Comparison of ENCODE assay signal across 11 cellular contexts in genomic region chr1:232968965-232969364, GRCh38. TPM values are rescaled to one million over a fixed set of nuclear protein-coding genes. Genes with fewer than 3 reads are reported as not detected.
DNase-seq lines count a peak whose midpoint lies in the region; ATAC-seq lines count a peak whose summit lies in the region.
"Had no signal": no experiment of that assay in that cellular context is flagged by ENCODE, and none has a peak within 500 bp of the region (broad histone marks: within the 10 kb centered on the region; RNA-seq: fewer than 3 reads in every experiment).

No MANE protein-coding gene starts in this region.

- H3K9me3 ChIP-seq in BLaER1 = peaks cover 22% of the 10 kb centered on the region
- peaks cover 2% of the 10 kb centered on the region; the same call in 1 of the 2 replicates for H3K9me3 ChIP-seq in SJCRH30 (replicated peaks)
- H3K9me3 ChIP-seq: suprapubic skin had no signal

- H3K9ac ChIP-seq in BLaER1 = no peak overlapping the region

- no peak overlapping the region for H3K4me2 ChIP-seq in BLaER1

- H3K27me3 Mint-ChIP-seq in stimulated activated memory B cell treated with anti-CD40 and anti-IgM and Interleukin-4, amounts not matched to agents 10 μg/mL and 1 μg/mL and 100 μg/mL, for 72 hours = no peaks in the 10 kb centered on the region
- H3K27me3 Mint-ChIP-seq: CD4-positive, alpha-beta memory T cell had no signal

- H3K36me3 ChIP-seq in BLaER1 = peaks cover 85% of the 10 kb centered on the region
- no peaks in the 10 kb centered on the region; the same call in 1 of the 2 replicates for H3K36me3 ChIP-seq in SJCRH30

- DNase-seq in amniotic epithelial cell (ENCODE audit: low read depth) (peak; percentile 66), iris pigment epithelial cell (ENCODE audit: low read depth) (peak; percentile 88), SJCRH30 (no peak), NCI-H774 (lab: John Stamatoyannopoulos, UW) (no peak)
- DNase-seq in activated CD4-positive, alpha-beta T cell treated with anti-CD3 and anti-CD28 coated beads for 1 hour = no peak
- DNase-seq: CD4-positive, alpha-beta memory T cell; spleen had no signal

- no peaks in the 10 kb centered on the region for H3K4me1 Mint-ChIP-seq in stimulated activated memory B cell treated with anti-CD40 and anti-IgM and Interleukin-4, amounts not matched to agents 10 μg/mL and 1 μg/mL and 100 μg/mL, for 72 hours

- H3K27ac ChIP-seq in BLaER1 (peak overlapping the region; percentile 50; the same call in 1 of the 2 replicates), SJCRH30 (no peak overlapping the region)
- H3K27ac ChIP-seq: spleen, suprapubic skin had no signal

- no peak overlapping the region for H3K4me3 Mint-ChIP-seq in stimulated activated memory B cell treated with anti-CD40 and anti-IgM and Interleukin-4, amounts not matched to agents 10 μg/mL and 1 μg/mL and 100 μg/mL, for 72 hours
- H3K4me3 Mint-ChIP-seq: CD4-positive, alpha-beta memory T cell had no signal

- peak; percentile 61 for ATAC-seq in HG03342 (IDR thresholded peaks at IDR 0.05; ENCODE audit: unreplicated experiment)
- ATAC-seq in stimulated activated memory B cell treated with anti-CD40 and anti-IgM and Interleukin-4, amounts not matched to agents 10 μg/mL and 1 μg/mL and 100 μg/mL, for 72 hours = no peak

- no peaks in the 10 kb centered on the region for H4K20me1 ChIP-seq in BLaER1

- peaks cover 79% of the 10 kb centered on the region for H3K36me3 Mint-ChIP-seq in stimulated activated memory B cell treated with anti-CD40 and anti-IgM and Interleukin-4, amounts not matched to agents 10 μg/mL and 1 μg/mL and 100 μg/mL, for 72 hours

- H3K9me3 Mint-ChIP-seq in stimulated activated memory B cell treated with anti-CD40 and anti-IgM and Interleukin-4, amounts not matched to agents 10 μg/mL and 1 μg/mL and 100 μg/mL, for 72 hours = peaks cover 14% of the 10 kb centered on the region

- no peak overlapping the region for H3K27ac Mint-ChIP-seq in stimulated activated memory B cell treated with anti-CD40 and anti-IgM and Interleukin-4, amounts not matched to agents 10 μg/mL and 1 μg/mL and 100 μg/mL, for 72 hours

- H3K27me3 ChIP-seq in BLaER1 (no peaks in the 10 kb centered on the region), SJCRH30 (no peaks in the 10 kb centered on the region)
- H3K27me3 ChIP-seq: spleen, suprapubic skin had no signal

- H3K4me3 ChIP-seq in BLaER1 (no peak overlapping the region), SJCRH30 (no peak overlapping the region)
- H3K4me3 ChIP-seq: spleen, suprapubic skin had no signal

- H3K4me1 ChIP-seq in BLaER1 = peaks cover 28% of the 10 kb centered on the region
- H3K4me1 ChIP-seq in SJCRH30 = no peaks in the 10 kb centered on the region
- H3K4me1 ChIP-seq: suprapubic skin had no signal

RNA-seq across cellular contexts. Expression of gene NTPCR, which starts 18.6 kb away (rescaled TPM):
- total RNA-seq in SJCRH30 (2014; rRNA removed; shearing (Covaris generic)) = 18.1 and 21.0 TPM in 2 replicates

Comparison
In these comparisons a context has a peak if more than half of its experiments do, and no peak if none do; other contexts are left out.
1. DNase-seq: peak in amniotic epithelial cell (single experiment) and iris pigment epithelial cell (single experiment); none in SJCRH30 (0 of 2), NCI-H774 (single experiment) and activated CD4-positive, alpha-beta T cell treated with anti-CD3 and anti-CD28 coated beads for 1 hour (single experiment).